Comparison of ENCODE assay signal across 11 cellular contexts in genomic region chr4:86441175-86441960, GRCh38.
DNase-seq lines count a peak whose midpoint lies in the region; ATAC-seq and TF ChIP-seq lines count a peak whose summit lies in the region.
"Had no signal": no experiment of that assay in that cellular context is flagged by ENCODE, and none has a peak within 500 bp of the region (broad histone marks: within the 10 kb centered on the region; RNA-seq: fewer than 3 reads in every experiment).

No MANE protein-coding gene starts in this region.

- peak overlapping the region in 2 of 5 experiments; percentile 21 to 26 for H3K4me3 Mint-ChIP-seq in brain
- H3K4me3 Mint-ChIP-seq: activated naive CD4-positive, alpha-beta T cell treated with anti-CD3 and anti-CD28 coated beads, Interleukin-2, amount 50 U/mL, for 24 hours had no signal

- DNase-seq in middle frontal gyrus (ENCODE audit: extremely low spot score, low spot score) = peak; percentile 7
- DNase-seq in stimulated activated CD4-positive, alpha-beta T cell treated with anti-CD3 and anti-CD28 coated beads, Interleukin-2, amount 100 ng/mL, for 48 hours = no peak
- no peak for DNase-seq in AG08395 (ENCODE audit: low spot score)
- no peak for DNase-seq in activated T-cell treated with anti-CD3 and anti-CD28 coated beads, Interleukin-2, amount 50 U/mL, for 1 hour
- DNase-seq in DMS79 (lab: John Stamatoyannopoulos, UW) = no peak
- DNase-seq: NCI-H2107; stimulated activated naive CD4-positive, alpha-beta T cell had no signal

- no peak for TF ChIP-seq CTCF in brain (conservative IDR thresholded peaks at IDR 0.05)

- peak; percentile 72 for ATAC-seq in GM19023 (IDR thresholded peaks at IDR 0.05; ENCODE audit: unreplicated experiment)
- ATAC-seq in HG03064 (IDR thresholded peaks at IDR 0.05; ENCODE audit: low read depth, unreplicated experiment) = peak; percentile 61

- H3K27ac Mint-ChIP-seq in brain = peak overlapping the region in 3 of 5 experiments; percentile 56 to 65 (median 62)
- H3K27ac Mint-ChIP-seq: activated naive CD4-positive, alpha-beta T cell treated with anti-CD3 and anti-CD28 coated beads, Interleukin-2, amount 50 U/mL, for 24 hours had no signal

- peaks cover 23% of the 10 kb centered on the region for H3K4me1 Mint-ChIP-seq in brain
- H3K4me1 Mint-ChIP-seq: activated naive CD4-positive, alpha-beta T cell treated with anti-CD3 and anti-CD28 coated beads, Interleukin-2, amount 50 U/mL, for 24 hours had no signal

- H3K36me3 Mint-ChIP-seq in brain = peaks cover 8% of the 10 kb centered on the region
- H3K36me3 Mint-ChIP-seq: activated naive CD4-positive, alpha-beta T cell treated with anti-CD3 and anti-CD28 coated beads, Interleukin-2, amount 50 U/mL, for 24 hours had no signal

- peaks cover 4% of the 10 kb centered on the region for H3K27me3 Mint-ChIP-seq in brain

- H3K9me3 Mint-ChIP-seq in brain = peaks cover 13 to 27% (median 18%) of the 10 kb centered on the region in 5 experiments
